Comparison of ENCODE assay signal across 26 cellular contexts in the genomic region with DNA sequence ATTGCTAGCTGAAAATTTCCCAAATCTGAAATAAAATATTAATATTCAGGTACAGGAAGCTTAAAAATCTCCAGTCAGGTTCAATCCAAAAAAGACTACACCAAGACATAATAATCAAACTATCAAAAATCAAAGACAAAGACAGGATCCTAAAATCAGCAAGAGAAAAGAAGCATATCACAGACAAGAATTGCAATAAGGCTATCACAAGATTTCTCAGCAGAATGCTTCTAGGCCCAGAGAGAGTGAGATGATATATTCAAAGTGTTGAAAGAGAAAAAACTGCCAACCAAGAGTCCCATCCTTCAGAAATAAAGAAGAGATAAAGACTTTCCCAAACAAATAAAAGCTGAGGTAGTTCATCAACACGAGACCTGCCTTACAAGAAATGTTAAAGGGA. TPM values are rescaled to one million over a fixed set of nuclear protein-coding genes. Genes with fewer than 3 reads are reported as not detected.
DNase-seq lines count a peak whose midpoint lies in the region; ATAC-seq and TF ChIP-seq lines count a peak whose summit lies in the region.
"Had no signal": no experiment of that assay in that cellular context is flagged by ENCODE, and none has a peak within 500 bp of the region (broad histone marks: within the 10 kb centered on the region; RNA-seq: fewer than 3 reads in every experiment).

No MANE protein-coding gene starts in this region.

- TF ChIP-seq CTCF in HEK293 (tag by site-specific recombination; IDR thresholded peaks at IDR 0.05) (no peak), thyroid gland (IDR thresholded peaks at IDR 0.05) (no peak)
- TF ChIP-seq CTCF in CD4-positive, alpha-beta T cell (IDR thresholded peaks at IDR 0.05) = no peak

- no peak overlapping the region for H3K4me3 Mint-ChIP-seq in activated T-helper 1 cell treated with anti-CD3 and anti-CD28 coated beads, Interleukin-12 subunit alpha, Interleukin-12 subunit beta, Interleukin-2, Interleukin-4 antibody, amounts not matched to agents 30 ng/mL and 10 ng/mL and 1 ng/mL, durations not matched to agents 14 hours and 24 hours and 36 hours
- no peak overlapping the region for H3K4me3 Mint-ChIP-seq in CD4-positive, alpha-beta T cell
- H3K4me3 Mint-ChIP-seq: CD14-positive monocyte; CD4-positive, CD25-positive, alpha-beta regulatory T cell; CD8-positive, alpha-beta T cell had no signal

- ATAC-seq in CD4-positive, alpha-beta T cell (ENCODE audit: poor library complexity) = no peak
- ATAC-seq: CD8-positive, alpha-beta T cell; GM12878 had no signal

- intact Hi-C loops in activated T-helper 1 cell treated with anti-CD3 and anti-CD28 coated beads, Interleukin-12 subunit alpha, Interleukin-12 subunit beta, Interleukin-2, Interleukin-4 antibody, amounts not matched to agents 30 ng/mL and 10 ng/mL and 1 ng/mL, durations not matched to agents 14 hours and 24 hours and 36 hours (cut with micrococcal nuclease) = no loop called here
- intact Hi-C loops in thyroid gland (cut with DNase I) = no loop called here
- intact Hi-C loops in CD4-positive, alpha-beta T cell (cut with DNase I, micrococcal nuclease) = loop anchor here in 1 of 2 experiments (5.0 kb wide), 1 partner anchor 52 kb away; no protein-coding TSS in a partner anchor

- H3K4me1 ChIP-seq in HEK293 (ENCODE audit: control insufficient read depth, insufficient read depth, low read length) = no peaks in the 10 kb centered on the region
- H3K4me1 ChIP-seq in thyroid gland = peaks cover 0 to 5% of the 10 kb centered on the region in 2 donors
- H3K4me1 ChIP-seq: BE2C, BLaER1, Caco-2 had no signal

- H3K27ac Mint-ChIP-seq in activated T-helper 1 cell treated with anti-CD3 and anti-CD28 coated beads, Interleukin-12 subunit alpha, Interleukin-12 subunit beta, Interleukin-2, Interleukin-4 antibody, amounts not matched to agents 30 ng/mL and 10 ng/mL and 1 ng/mL, durations not matched to agents 14 hours and 24 hours and 36 hours = peak overlapping the region; percentile 47
- H3K27ac Mint-ChIP-seq in CD4-positive, alpha-beta T cell = no peak overlapping the region
- H3K27ac Mint-ChIP-seq: CD14-positive monocyte; CD4-positive, CD25-positive, alpha-beta regulatory T cell; CD8-positive, alpha-beta T cell had no signal

- POLR2A ChIA-PET in HEK293 (lab: Yijun Ruan, JAX) = no interaction called here
- POLR2A ChIA-PET in CD4-positive, alpha-beta T cell (lab: Charles Lee) = interaction anchor here (1.3 to 1.9 kb wide), 2 partner anchors 32 to 58 kb away, joined by 5 to 6 read pairs; no protein-coding TSS in a partner anchor

- H3K27me3 ChIP-seq in thyroid gland = no peaks in the 10 kb centered on the region
- no peaks in the 10 kb centered on the region for H3K27me3 ChIP-seq in CD4-positive, alpha-beta T cell (ENCODE audit: control insufficient read depth, insufficient read depth, low read length)
- H3K27me3 ChIP-seq: BE2C, BLaER1 had no signal

- H3K36me3 ChIP-seq in HEK293 (ENCODE audit: control insufficient read depth in 2 of 2, insufficient read depth in 1 of 2, low read length in 2 of 2) (no peaks in the 10 kb centered on the region), thyroid gland (no peaks in the 10 kb centered on the region)
- H3K36me3 ChIP-seq: BE2C, BLaER1 had no signal

- CTCF ChIA-PET in HEK293 (lab: Yijun Ruan, JAX) = no interaction called here
- CTCF ChIA-PET in CD4-positive, alpha-beta T cell (lab: Charles Lee) = no interaction called here

- no peak for TF ChIP-seq POLR2A in thyroid gland (IDR thresholded peaks at IDR 0.05)

- peaks cover 4% of the 10 kb centered on the region for H3K4me1 Mint-ChIP-seq in activated T-helper 1 cell treated with anti-CD3 and anti-CD28 coated beads, Interleukin-12 subunit alpha, Interleukin-12 subunit beta, Interleukin-2, Interleukin-4 antibody, amounts not matched to agents 30 ng/mL and 10 ng/mL and 1 ng/mL, durations not matched to agents 14 hours and 24 hours and 36 hours (ENCODE audit: low read depth)
- peaks cover 25% of the 10 kb centered on the region for H3K4me1 Mint-ChIP-seq in CD4-positive, alpha-beta T cell (ENCODE audit: low read depth)

- WGBS in thyroid gland, 2 donors = 90 to 95% methylated on average over 1 of the region's 1 CpG

- no peak overlapping the region for H3K4me3 ChIP-seq in HEK293 (ENCODE audit: low read depth, low read length)
- no peak overlapping the region for H3K4me3 ChIP-seq in thyroid gland (replicated peaks in 1 of 3)
- H3K4me3 ChIP-seq: BLaER1, GM12878 had no signal

- H3K27me3 Mint-ChIP-seq in activated T-helper 1 cell treated with anti-CD3 and anti-CD28 coated beads, Interleukin-12 subunit alpha, Interleukin-12 subunit beta, Interleukin-2, Interleukin-4 antibody, amounts not matched to agents 30 ng/mL and 10 ng/mL and 1 ng/mL, durations not matched to agents 14 hours and 24 hours and 36 hours (ENCODE audit: insufficient read depth) = no peaks in the 10 kb centered on the region
- H3K27me3 Mint-ChIP-seq in CD4-positive, alpha-beta T cell = no peaks in the 10 kb centered on the region

- no peak overlapping the region for H3K27ac ChIP-seq in HEK293 (ENCODE audit: extremely low read depth, low read depth, low read length)
- no peak overlapping the region for H3K27ac ChIP-seq in thyroid gland
- no peak overlapping the region for H3K27ac ChIP-seq in CD4-positive, alpha-beta T cell (ENCODE audit: low read depth, low read length)
- H3K27ac ChIP-seq: BLaER1 had no signal

- peaks cover 17% of the 10 kb centered on the region for H3K36me3 Mint-ChIP-seq in activated T-helper 1 cell treated with anti-CD3 and anti-CD28 coated beads, Interleukin-12 subunit alpha, Interleukin-12 subunit beta, Interleukin-2, Interleukin-4 antibody, amounts not matched to agents 30 ng/mL and 10 ng/mL and 1 ng/mL, durations not matched to agents 14 hours and 24 hours and 36 hours (ENCODE audit: low read depth)
- H3K36me3 Mint-ChIP-seq in CD4-positive, alpha-beta T cell (ENCODE audit: low read depth) = peaks cover 18% of the 10 kb centered on the region

- H3K9me3 Mint-ChIP-seq in activated T-helper 1 cell treated with anti-CD3 and anti-CD28 coated beads, Interleukin-12 subunit alpha, Interleukin-12 subunit beta, Interleukin-2, Interleukin-4 antibody, amounts not matched to agents 30 ng/mL and 10 ng/mL and 1 ng/mL, durations not matched to agents 14 hours and 24 hours and 36 hours = peaks cover 56% of the 10 kb centered on the region
- H3K9me3 Mint-ChIP-seq in CD4-positive, alpha-beta T cell = peaks cover 13% of the 10 kb centered on the region

- H3K9me3 ChIP-seq in HEK293 (ENCODE audit: control insufficient read depth, insufficient read depth, low read depth, low read length) = no peaks in the 10 kb centered on the region
- H3K9me3 ChIP-seq in thyroid gland = no peaks in the 10 kb centered on the region
- H3K9me3 ChIP-seq in CD4-positive, alpha-beta T cell (ENCODE audit: control insufficient read depth, low read length) = peaks cover 21% of the 10 kb centered on the region
- H3K9me3 ChIP-seq: BE2C had no signal

- DNase-seq in activated T-helper 1 cell treated with anti-CD3 and anti-CD28 coated beads, Interleukin-12 subunit alpha, Interleukin-12 subunit beta, Interleukin-2, Interleukin-4 antibody, amounts not matched to agents 30 ng/mL and 10 ng/mL and 1 ng/mL, durations not matched to agents 14 hours and 24 hours and 36 hours (ENCODE audit: low spot score) = no peak
- DNase-seq in thyroid gland = no peak
- DNase-seq in CD4-positive, alpha-beta T cell = no peak
- no peak for DNase-seq in NCI-H1105 treated with DMSO at 0.1 percent for 48 hours (lab: John Stamatoyannopoulos, UW)
- DNase-seq: 8988T; ACHN; BE2C; C1 segment of cervical spinal cord; Caco-2; Calu3; CD4-positive, CD25-positive, alpha-beta regulatory T cell; CD8-positive, alpha-beta T cell; DMS 273 treated with DMSO at 0.1 percent for 48 hours; DMS153; DMS53; DMS79; DND-41; EL; GDM1 had no signal

TF ChIP-seq in HEK293, 187 proteins besides CTCF, POLR2A, EP300 and RAD21:
- TF ChIP-seq ZNF791 (tag by site-specific recombination; IDR thresholded peaks at IDR 0.05) (peak; percentile 97), FEZF1 (tag by site-specific recombination; IDR thresholded peaks at IDR 0.05) (no peak), TRIM28 (IDR thresholded peaks at IDR 0.05; ENCODE audit: borderline replicate concordance, low read length) (0 out of 2 replicates have a peak, but pooled peaks have one; percentile 20)

RNA-seq across cellular contexts. Expression of gene SELP, which starts 5.0 kb away (rescaled TPM):
- 0.13 TPM in 1 of 2 replicates, not detected in the other for total RNA-seq in activated T-helper 1 cell treated with anti-CD3 and anti-CD28 coated beads, Interleukin-12 subunit alpha, Interleukin-12 subunit beta, Interleukin-2, Interleukin-4 antibody, amounts not matched to agents 30 ng/mL and 10 ng/mL and 1 ng/mL, durations not matched to agents 14 hours and 24 hours and 36 hours
- total RNA-seq in thyroid gland = 1 to 10 TPM; 3.6 to 8.2 (median 5.4) TPM
- total RNA-seq in CD4-positive, alpha-beta T cell = 1 to 10 TPM; 1.3 to 1.4 TPM
- total RNA-seq: A673, Caco-2, Daoy, G401 had no signal

RNA-seq across cellular contexts. Expression of gene F5, which starts 48.6 kb away (rescaled TPM):
- total RNA-seq in activated T-helper 1 cell treated with anti-CD3 and anti-CD28 coated beads, Interleukin-12 subunit alpha, Interleukin-12 subunit beta, Interleukin-2, Interleukin-4 antibody, amounts not matched to agents 30 ng/mL and 10 ng/mL and 1 ng/mL, durations not matched to agents 14 hours and 24 hours and 36 hours = 58.0 and 58.2 TPM in 2 replicates
- 1 to 10 TPM in 3 of 4 donors, under 1 TPM in 1; 0.79 to 3.0 (median 1.8) TPM for total RNA-seq in thyroid gland
- 1 to 10 TPM; 5.4 to 6.2 TPM for total RNA-seq in CD4-positive, alpha-beta T cell
- total RNA-seq: A673, Daoy had no signal
